9 cellular contexts compared by ENCODE assay signal in genomic region chr17:47692895-47693666, GRCh38. TPM values are rescaled to one million over a fixed set of nuclear protein-coding genes. Genes with fewer than 3 reads are reported as not detected.
DNase-seq lines count a peak whose midpoint lies in the region; ATAC-seq, FAIRE-seq and TF ChIP-seq lines count a peak whose summit lies in the region.
"Had no signal": no experiment of that assay in that cellular context is flagged by ENCODE, and none has a peak within 500 bp of the region (broad histone marks: within the 10 kb centered on the region; RNA-seq: fewer than 3 reads in every experiment).

No MANE protein-coding gene starts in this region.

- H3K27ac ChIP-seq in tibial nerve, result peak overlapping the region in 3 of 4 donors; percentile 89 to 93 (median 93)

- H3K9me3 Mint-ChIP-seq in activated naive CD8-positive, alpha-beta T cell (ENCODE audit: low read depth), result no peaks in the 10 kb centered on the region

- peaks cover 2% of the 10 kb centered on the region for H3K36me3 Mint-ChIP-seq in activated naive CD8-positive, alpha-beta T cell

- peak overlapping the region; percentile 98 for H3K4me3 Mint-ChIP-seq in activated naive CD8-positive, alpha-beta T cell

- TF ChIP-seq CTCF in tibial nerve (IDR thresholded peaks at IDR 0.05), result no peak

- DNase-seq in AML-193 (lab: John Stamatoyannopoulos, UW), result peak; percentile 22 to 30
- peak; percentile 26 for DNase-seq in H54 (ENCODE audit: insufficient read length, low spot score)
- DNase-seq in left kidney (ENCODE audit: low read depth, low spot score), result peak; percentile 33
- no peak for DNase-seq in tibial nerve (ENCODE audit: low spot score in 2 of 2)
- no peak for DNase-seq in stimulated activated CD8-positive, alpha-beta memory T cell treated with anti-CD3 and anti-CD28 coated beads, Interleukin-4, amount 100 ng/mL, for 48 hours
- DNase-seq in SK-N-DZ (ENCODE audit: low spot score), result no peak

- no peaks in the 10 kb centered on the region for H3K9me3 ChIP-seq in tibial nerve

- no peaks in the 10 kb centered on the region for H3K27me3 Mint-ChIP-seq in activated naive CD8-positive, alpha-beta T cell

- H3K36me3 ChIP-seq in tibial nerve, result peaks cover 0 to 5% (median 0%) of the 10 kb centered on the region in 3 donors

- FAIRE-seq in H54 (lab: Jason Lieb, UNC), result no peak

- H3K4me1 ChIP-seq in tibial nerve, result peaks cover 0 to 33% (median 12%) of the 10 kb centered on the region in 4 donors

- H3K27me3 ChIP-seq in tibial nerve, result no peaks in the 10 kb centered on the region

- H3K4me3 ChIP-seq in tibial nerve, result peak overlapping the region; percentile 91 to 99 (median 92)

- ATAC-seq in GM18498 (IDR thresholded peaks at IDR 0.05; ENCODE audit: unreplicated experiment), result no peak

- H3K27ac Mint-ChIP-seq in activated naive CD8-positive, alpha-beta T cell, result peak overlapping the region; percentile 98

- 24 to 28% methylated on average over 10 of the region's 10 CpGs for WGBS in tibial nerve, 2 donors

- TF ChIP-seq POLR2A in H54 (IDR thresholded peaks at IDR 0.05; ENCODE audit: low read depth, low read length) (no peak), tibial nerve (IDR thresholded peaks at IDR 0.05) (no peak)

- H3K4me1 Mint-ChIP-seq in activated naive CD8-positive, alpha-beta T cell (ENCODE audit: low read depth), result peaks cover 45% of the 10 kb centered on the region

- no peak for TF ChIP-seq EP300 in tibial nerve (IDR thresholded peaks at IDR 0.05)

RNA-seq across cellular contexts. Expression of gene TBKBP1, which starts 0.9 kb away (rescaled TPM):
- total RNA-seq in tibial nerve, result 10 to 100 TPM in 2 of 4 donors, 1 to 10 TPM in 2; 6.3 to 24.6 (median 9.8) TPM
- 18.5 and 42.6 TPM in 2 replicates for polyA plus RNA-seq in SK-N-DZ (2014; cell fraction: cytosol; rRNA removed)
- 70.4 and 79.3 TPM in 2 replicates for polyA plus RNA-seq in SK-N-DZ (2014; cell fraction: nucleus; rRNA removed)

RNA-seq across cellular contexts. Expression of gene TBX21, which starts 40.0 kb away (rescaled TPM):
- 1 to 10 TPM in 3 of 4 donors, not detected in 1; 1.9 to 3.3 (median 2.1) TPM for total RNA-seq in tibial nerve
- not detected in 2 replicates for polyA plus RNA-seq in SK-N-DZ (2014; cell fraction: cytosol; rRNA removed)
- not detected in 2 replicates for polyA plus RNA-seq in SK-N-DZ (2014; cell fraction: nucleus; rRNA removed)
- total RNA-seq: pulmonary artery endothelial cell had no signal

RNA-seq across cellular contexts. Expression of gene KPNB1, which starts 43.4 kb away (rescaled TPM):
- 100 to 1,000 TPM; 164 to 205 (median 181) TPM for total RNA-seq in tibial nerve
- 283 and 411 TPM in 2 replicates for polyA plus RNA-seq in SK-N-DZ (2014; cell fraction: cytosol; rRNA removed)
- 203 and 285 TPM in 2 replicates for polyA plus RNA-seq in SK-N-DZ (2014; cell fraction: nucleus; rRNA removed)

Comparison
In these comparisons a context has a peak if more than half of its experiments do, and no peak if none do; other contexts are left out.
1. DNase-seq: peak in AML-193 (2 of 2), H54 (single experiment) and left kidney (single experiment); none in tibial nerve (0 of 2), stimulated activated CD8-positive, alpha-beta memory T cell treated with anti-CD3 and anti-CD28 coated beads, Interleukin-4, amount 100 ng/mL, for 48 hours (single experiment) and SK-N-DZ (single experiment).